8 cellular contexts compared by ENCODE assay signal in the genomic region with DNA sequence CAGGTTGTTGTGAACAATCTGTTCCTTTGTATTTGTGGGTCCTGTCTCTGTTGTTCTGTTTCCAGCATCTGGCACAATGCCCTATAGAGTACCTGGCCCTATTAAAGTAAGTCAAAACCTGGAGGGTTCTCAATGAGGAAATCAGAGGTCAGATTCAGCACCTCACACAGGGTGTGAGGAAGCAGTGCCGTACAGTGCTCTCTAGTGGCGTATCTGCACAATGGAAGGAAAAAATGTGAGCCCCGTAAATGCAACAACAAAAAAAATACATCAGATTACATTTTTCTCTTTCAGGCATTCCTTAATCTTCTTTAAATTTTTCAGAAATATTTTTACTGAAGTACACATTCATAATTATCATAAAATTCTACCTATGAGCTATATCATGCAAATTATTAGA. TPM values are rescaled to one million over a fixed set of nuclear protein-coding genes. Genes with fewer than 3 reads are reported as not detected.
DNase-seq lines count a peak whose midpoint lies in the region; ATAC-seq, FAIRE-seq and TF ChIP-seq lines count a peak whose summit lies in the region.
"Not testable (repeated sequence)": the region's sequence is repeated elsewhere in the genome, so short reads cannot be mapped to it uniquely, and the experiment has no call there.

No MANE protein-coding gene starts in this region.

- 6 to 28% methylated on average over 3 of the region's 3 CpGs for WGBS in lung, 2 donors

- H3K36me3 ChIP-seq in lung (ENCODE audit: control insufficient read depth in 2 of 2, insufficient read depth in 2 of 2, low read length in 2 of 2) = not testable (repeated sequence)

- not testable (repeated sequence) for H3K4me1 Mint-ChIP-seq in WTC11; type B pancreatic cell (ENCODE audit: unreplicated experiment)

- H3K27me3 ChIP-seq in lung (ENCODE audit: control insufficient read depth, insufficient read depth) = not testable (repeated sequence)

- H3K4me1 ChIP-seq in lung (ENCODE audit: control insufficient read depth in 2 of 2, insufficient read depth in 2 of 2, low read length in 2 of 2) = not testable (repeated sequence)

- CTCF ChIA-PET in GM10248 (lab: Yijun Ruan, JAX) = interaction anchor here (0.9 to 1.2 kb wide), 2 partner anchors 135 to 349 kb away, joined by 3 to 4 read pairs; no protein-coding TSS in a partner anchor
- CTCF ChIA-PET in WTC11 (lab: Charles Lee) = not testable (repeated sequence)

- FAIRE-seq in endometrium (lab: Jason Lieb, UNC) = peak; percentile 37

- POLR2A ChIA-PET in GM10248 (lab: Yijun Ruan, JAX); WTC11 (lab: Charles Lee): not testable (repeated sequence)

- TF ChIP-seq CTCF in GM10248 (IDR thresholded peaks at IDR 0.05; ENCODE audit: control extremely low read depth, extremely low read depth, low read depth, missing control alignments) = peak; percentile 49
- peak; percentile 24; the same call in 1 of the 2 replicates for TF ChIP-seq CTCF in WTC11 (IDR thresholded peaks at IDR 0.05)
- TF ChIP-seq CTCF in lung (IDR thresholded peaks at IDR 0.05; ENCODE audit: control extremely low read depth, extremely low read depth) = not testable (repeated sequence)
- TF ChIP-seq CTCF in type B pancreatic cell (conservative IDR thresholded peaks at IDR 0.05) = peak; percentile 68

- not testable (repeated sequence) for H3K36me3 Mint-ChIP-seq in WTC11, type B pancreatic cell

- not testable (repeated sequence) for H3K9me3 Mint-ChIP-seq in WTC11, type B pancreatic cell

- not testable (repeated sequence) for H3K4me3 Mint-ChIP-seq in WTC11, type B pancreatic cell

- H3K4me3 ChIP-seq in lung = not testable (repeated sequence)

- H3K27ac Mint-ChIP-seq in WTC11, type B pancreatic cell: not testable (repeated sequence)

- H3K9me3 ChIP-seq in lung (ENCODE audit: control insufficient read depth in 2 of 2, insufficient read depth in 1 of 2, low read length in 1 of 2) = not testable (repeated sequence)

- peak; percentile 8 for DNase-seq in GM10248 (ENCODE audit: extremely low spot score)
- DNase-seq in NCI-H1694 (lab: John Stamatoyannopoulos, UW) = peak; percentile 1
- peak; percentile 17 for DNase-seq in WTC11 (ENCODE audit: low spot score)
- DNase-seq in lung (ENCODE audit: low spot score); type B pancreatic cell (ENCODE audit: extremely low spot score, unreplicated experiment): not testable (repeated sequence)

- peak; percentile 53 for ATAC-seq in GM21423 (IDR thresholded peaks at IDR 0.05; ENCODE audit: unreplicated experiment)
- peak; percentile 54 for ATAC-seq in HG03097 (IDR thresholded peaks at IDR 0.05; ENCODE audit: low FRiP score, unreplicated experiment)
- peak; percentile 85 for ATAC-seq in WTC11
- peak; percentile 61 for ATAC-seq in lung (ENCODE audit: insufficient read depth, low FRiP score)

- H3K27me3 Mint-ChIP-seq in WTC11 (ENCODE audit: low read depth) (peaks cover 21% of the 10 kb centered on the region), type B pancreatic cell (peaks cover 15% of the 10 kb centered on the region)

- H3K27ac ChIP-seq in lung (ENCODE audit: low read depth in 1 of 2, low read length in 1 of 2) = not testable (repeated sequence)

RNA-seq across cellular contexts. Expression of gene GYPE, which starts 2.5 kb away (rescaled TPM):
- total RNA-seq in WTC11 (2021) (not detected in 3 replicates), lung (1 to 10 TPM; 1.6 to 7.0 TPM), type B pancreatic cell (ENCODE audit: low replicate concordance) (not detected in 2 replicates)
- polyA plus RNA-seq in lung = 1 to 10 TPM in 1 of 2 donors, under 1 TPM in 1; 0.70 to 1.5 TPM
